Comparison of ENCODE assay signal across 8 cellular contexts in the genomic region with DNA sequence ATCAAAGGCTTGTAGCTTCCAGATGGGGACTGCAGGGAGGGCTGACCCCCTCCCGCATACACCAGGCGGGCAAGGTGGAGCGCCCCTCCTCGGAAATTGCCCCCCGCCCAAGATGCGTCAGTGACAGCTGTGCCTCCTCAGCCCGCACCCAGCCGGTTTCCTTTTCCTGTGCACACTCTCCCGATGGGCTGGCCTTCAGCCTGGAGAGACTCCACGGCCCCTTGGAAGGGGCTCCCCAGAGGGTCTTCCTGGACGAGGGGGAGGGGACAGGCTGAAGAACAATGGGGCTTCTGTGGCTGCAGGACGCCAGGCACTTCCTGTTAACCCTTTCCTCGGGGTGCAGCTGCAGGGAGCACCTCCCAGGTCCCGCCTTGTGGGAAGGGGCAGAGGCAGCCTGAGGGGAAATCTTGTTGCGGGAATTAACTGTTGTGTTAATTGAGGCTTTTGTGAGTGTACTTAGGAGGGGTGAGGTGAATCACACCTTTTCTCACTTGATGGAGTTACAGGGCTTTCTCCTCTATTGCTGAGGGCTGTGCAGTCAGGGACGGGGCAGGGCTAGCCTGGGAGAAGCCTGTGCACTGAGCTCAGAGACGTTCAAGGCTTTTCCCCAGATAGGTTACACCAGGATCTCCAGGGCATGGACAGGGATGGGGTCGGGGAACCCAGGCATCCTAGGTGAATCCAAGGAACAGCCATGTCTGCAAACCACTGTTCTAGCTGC. TPM values are rescaled to one million over a fixed set of nuclear protein-coding genes. Genes with fewer than 3 reads are reported as not detected.
DNase-seq lines count a peak whose midpoint lies in the region; ATAC-seq and TF ChIP-seq lines count a peak whose summit lies in the region.

No MANE protein-coding gene starts in this region.

- WGBS in urinary bladder: 19% methylated on average over 18 of the region's 18 CpGs

- H3K27me3 ChIP-seq in GM06990 (replicated peaks; ENCODE audit: control insufficient read depth, insufficient read depth, low read length): no peaks in the 10 kb centered on the region
- H3K27me3 ChIP-seq in mucosa of stomach (ENCODE audit: control insufficient read depth, insufficient read depth, low read length): no peaks in the 10 kb centered on the region

- H3K4me1 ChIP-seq in mucosa of stomach (ENCODE audit: control insufficient read depth, insufficient read depth, low read length): peaks cover 69% of the 10 kb centered on the region
- H3K4me1 ChIP-seq in urinary bladder (ENCODE audit: insufficient read depth): peaks cover 5% of the 10 kb centered on the region

- H3K27ac ChIP-seq in epithelial cell of prostate (peak overlapping the region; percentile 100), urinary bladder (ENCODE audit: low read depth) (peak overlapping the region; percentile 81)

- DNase-seq in GM06990 (ENCODE audit: extremely low read depth, insufficient read length) (peak; percentile 53), NCI-H2171 treated with DMSO at 0.1 percent for 48 hours (lab: John Stamatoyannopoulos, UW) (peak; percentile 84), epithelial cell of prostate (ENCODE audit: low read depth, low spot score) (no peak)
- peak; percentile 44 for DNase-seq in activated CD4-positive, alpha-beta T cell treated with anti-CD3 and anti-CD28 coated beads, Interleukin-2, amount 50 U/mL, for 1 hour

- peak overlapping the region; percentile 67 for H3K9ac ChIP-seq in mucosa of stomach (ENCODE audit: low read length)

- no peaks in the 10 kb centered on the region for H3K9me3 ChIP-seq in mucosa of stomach (ENCODE audit: control insufficient read depth, low read length)

- H3K4me3 ChIP-seq in GM06990 (replicated peaks; ENCODE audit: low read depth, low read length) (peak overlapping the region; percentile 15), mucosa of stomach (ENCODE audit: low read length) (peak overlapping the region; percentile 19), urinary bladder (ENCODE audit: low read depth, low read length) (peak overlapping the region; percentile 11)

- no peak for TF ChIP-seq CTCF in GM06990 (IDR thresholded peaks at IDR 0.05; ENCODE audit: insufficient read depth, low read length, poor library complexity, severe bottlenecking)

- H3K36me3 ChIP-seq in GM06990 (ENCODE audit: control insufficient read depth, insufficient read depth, low read length): no peaks in the 10 kb centered on the region
- no peaks in the 10 kb centered on the region for H3K36me3 ChIP-seq in mucosa of stomach (ENCODE audit: control insufficient read depth, insufficient read depth, low read length)
- H3K36me3 ChIP-seq in urinary bladder (ENCODE audit: insufficient read depth): no peaks in the 10 kb centered on the region

- no peak for ATAC-seq in GM18520 (IDR thresholded peaks at IDR 0.05; ENCODE audit: unreplicated experiment)
- no peak for ATAC-seq in GM21529 (IDR thresholded peaks at IDR 0.05; ENCODE audit: unreplicated experiment)

RNA-seq across cellular contexts. Expression of gene IER2, which starts 14.3 kb away (rescaled TPM):
- total RNA-seq in urinary bladder: 17.0 TPM
- polyA plus RNA-seq in urinary bladder: 268 TPM

RNA-seq across cellular contexts. Expression of gene STX10, which starts 14.4 kb away (rescaled TPM):
- total RNA-seq in urinary bladder: 26.4 TPM
- polyA plus RNA-seq in urinary bladder: 76.1 TPM

RNA-seq across cellular contexts. Expression of gene NACC1, which starts 46.5 kb away (rescaled TPM):
- total RNA-seq in urinary bladder: 10.2 TPM
- 25.7 TPM for polyA plus RNA-seq in urinary bladder

RNA-seq across cellular contexts. Expression of gene TRMT1, which starts 48.0 kb away (rescaled TPM):
- 16.5 TPM for total RNA-seq in urinary bladder
- polyA plus RNA-seq in urinary bladder: 31.2 TPM
